26 cellular contexts compared by ENCODE assay signal in the genomic region with DNA sequence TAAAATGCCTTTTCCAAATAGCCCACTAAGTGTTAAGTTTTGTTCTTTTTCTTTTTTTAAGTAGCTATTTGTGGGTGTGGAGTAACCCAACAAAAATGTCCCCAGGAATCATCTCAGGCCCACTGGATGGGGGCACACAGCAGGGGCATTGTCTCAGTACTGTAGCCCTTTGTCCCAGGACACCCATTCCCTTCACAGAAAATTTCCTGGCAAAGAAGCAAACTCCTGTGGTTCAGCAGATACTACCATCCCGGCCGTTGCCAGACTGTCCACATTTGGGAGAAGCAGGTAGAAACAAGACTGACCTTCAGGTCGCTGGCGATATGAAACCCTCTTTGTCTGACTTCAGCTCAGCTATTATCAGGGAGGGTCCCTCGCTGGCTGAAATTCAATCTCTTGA. TPM values are rescaled to one million over a fixed set of nuclear protein-coding genes. Genes with fewer than 3 reads are reported as not detected.
DNase-seq lines count a peak whose midpoint lies in the region; ATAC-seq, FAIRE-seq and TF ChIP-seq lines count a peak whose summit lies in the region.
"Had no signal": no experiment of that assay in that cellular context is flagged by ENCODE, and none has a peak within 500 bp of the region (broad histone marks: within the 10 kb centered on the region; RNA-seq: fewer than 3 reads in every experiment).

No MANE protein-coding gene starts in this region.

- CTCF ChIA-PET in HepG2 (lab: Yijun Ruan, JAX; ENCODE audit: low intra/inter-chr PET ratio, low total read pairs) = no interaction called here
- CTCF ChIA-PET in activated CD4-positive, alpha-beta T cell treated with anti-CD3 and anti-CD28 coated beads, Interleukin-2, amount 10 ng/mL, durations not matched to agents 7 days and 5 days (lab: Charles Lee) = interaction anchor here (1.2 kb wide), 1 partner anchor 75 kb away, joined by 3 read pairs; no protein-coding TSS in a partner anchor

- peak; percentile 59 for ATAC-seq in HepG2
- ATAC-seq in right lobe of liver = no peak
- ATAC-seq: HCT116; stimulated activated naive CD8-positive, alpha-beta T cell treated with anti-CD3 and anti-CD28 coated beads, Interleukin-15, Interleukin-2, amounts not matched to agents 100 U/mL and 50 U/mL, for 24 hours had no signal

- no peak overlapping the region for H4K12ac ChIP-seq in trophoblast cell (ENCODE audit: low read depth, low read length)

- H4K20me1 ChIP-seq in HepG2 (ENCODE audit: insufficient read depth, low read length) = no peaks in the 10 kb centered on the region
- H4K20me1 ChIP-seq: BLaER1 had no signal

- no peak overlapping the region for H3K4me3 Mint-ChIP-seq in activated CD4-positive, alpha-beta T cell treated with anti-CD3 and anti-CD28 coated beads, Interleukin-2, amount 10 ng/mL, durations not matched to agents 7 days and 5 days
- H3K4me3 Mint-ChIP-seq: dendritic cell treated with granulocyte-macrophage colony-stimulating factor and Interleukin-4, amounts not matched to agents 40 ng/mL and 50 ng/mL, for 4 days; memory B cell; naive B cell had no signal

- no peak overlapping the region for H2BK5ac ChIP-seq in trophoblast cell (ENCODE audit: low read depth, low read length, poor library complexity)

- H3K36me3 ChIP-seq in HepG2 (replicated peaks in 1 of 2; ENCODE audit: control insufficient read depth in 1 of 2, insufficient read depth in 2 of 2, low read length in 2 of 2) = no peaks in the 10 kb centered on the region
- no peaks in the 10 kb centered on the region for H3K36me3 ChIP-seq in right lobe of liver
- H3K36me3 ChIP-seq in trophoblast cell (ENCODE audit: control insufficient read depth in 1 of 2, insufficient read depth in 2 of 2, low read length in 2 of 2) = no peaks in the 10 kb centered on the region
- no peaks in the 10 kb centered on the region for H3K36me3 ChIP-seq in MG63
- no peaks in the 10 kb centered on the region for H3K36me3 ChIP-seq in effector memory CD4-positive, alpha-beta T cell (ENCODE audit: control insufficient read depth, insufficient read depth, low read length)
- H3K36me3 ChIP-seq: BLaER1 had no signal

- H3K27ac ChIP-seq in HepG2 (ENCODE audit: extremely low read length, insufficient read depth, low read length) (no peak overlapping the region), right lobe of liver (no peak overlapping the region), trophoblast cell (ENCODE audit: low read depth, low read length) (no peak overlapping the region)
- H3K27ac ChIP-seq in effector memory CD4-positive, alpha-beta T cell (ENCODE audit: insufficient read depth, low read length, poor library complexity, severe bottlenecking) = no peak overlapping the region
- H3K27ac ChIP-seq: BLaER1, hepatocyte, parathyroid adenoma, skin epidermis had no signal

- H3K4me1 ChIP-seq in HepG2 (ENCODE audit: insufficient read depth, low read length) (peaks cover 36% of the 10 kb centered on the region), right lobe of liver (no peaks in the 10 kb centered on the region), trophoblast cell (ENCODE audit: control insufficient read depth in 1 of 2, insufficient read depth in 2 of 2, low read length in 2 of 2) (peaks cover 6 to 8% of the 10 kb centered on the region in 2 experiments)
- H3K4me1 ChIP-seq in effector memory CD4-positive, alpha-beta T cell (ENCODE audit: control insufficient read depth, insufficient read depth, low read length, poor library complexity, severe bottlenecking) = no peaks in the 10 kb centered on the region
- H3K4me1 ChIP-seq: BLaER1, parathyroid adenoma had no signal

- no peak overlapping the region for H3K4me3 ChIP-seq in HepG2 (replicated peaks in 1 of 3; ENCODE audit: insufficient read depth in 1 of 3, low read depth in 2 of 3, low read length in 3 of 3)
- H3K4me3 ChIP-seq in right lobe of liver = no peak overlapping the region
- H3K4me3 ChIP-seq in trophoblast cell (ENCODE audit: low read depth, low read length) = no peak overlapping the region
- H3K4me3 ChIP-seq in MG63 = no peak overlapping the region
- H3K4me3 ChIP-seq in effector memory CD4-positive, alpha-beta T cell (ENCODE audit: insufficient read depth, low read depth, low read length, poor library complexity, severe bottlenecking) = no peak overlapping the region
- H3K4me3 ChIP-seq: BLaER1, hepatocyte, skin epidermis had no signal

- no peak overlapping the region for H3K4ac ChIP-seq in trophoblast cell (ENCODE audit: low read depth, low read length)

- H3K79me2 ChIP-seq in HepG2 (ENCODE audit: insufficient read depth, low read length) (no peaks in the 10 kb centered on the region), trophoblast cell (ENCODE audit: control insufficient read depth, insufficient read depth, low read length, poor library complexity) (no peaks in the 10 kb centered on the region)
- H3K79me2 ChIP-seq: hepatocyte, parathyroid adenoma had no signal

- POLR2A ChIA-PET in HepG2 (lab: Yijun Ruan, JAX) = no interaction called here
- POLR2A ChIA-PET in activated CD4-positive, alpha-beta T cell treated with anti-CD3 and anti-CD28 coated beads, Interleukin-2, amount 10 ng/mL, durations not matched to agents 7 days and 5 days (lab: Charles Lee) = no interaction called here

- no peak overlapping the region for H3K23ac ChIP-seq in trophoblast cell (ENCODE audit: low read length)

- TF ChIP-seq CTCF in HepG2 (CRISPR knock-in tag; IDR thresholded peaks at IDR 0.05) (no peak), right lobe of liver (IDR thresholded peaks at IDR 0.05) (no peak)

- H3K27me3 ChIP-seq in HepG2 (ENCODE audit: control insufficient read depth in 1 of 2, insufficient read depth in 2 of 2, low read length in 2 of 2) = peaks cover 0 to 2% of the 10 kb centered on the region in 2 experiments; a peak in 1 of 5 replicates
- no peaks in the 10 kb centered on the region for H3K27me3 ChIP-seq in right lobe of liver
- no peaks in the 10 kb centered on the region for H3K27me3 ChIP-seq in trophoblast cell (ENCODE audit: insufficient read depth, low read length)
- peaks cover 5% of the 10 kb centered on the region; the same call in 1 of the 2 replicates for H3K27me3 ChIP-seq in MG63
- no peaks in the 10 kb centered on the region for H3K27me3 ChIP-seq in effector memory CD4-positive, alpha-beta T cell (replicated peaks; ENCODE audit: control insufficient read depth, insufficient read depth, low read length, poor library complexity, severe bottlenecking)
- H3K27me3 ChIP-seq: BLaER1, hepatocyte had no signal

- peaks cover 4% of the 10 kb centered on the region for H3K79me1 ChIP-seq in trophoblast cell (ENCODE audit: low read length)

- TF ChIP-seq POLR2A in HepG2 (IDR thresholded peaks at IDR 0.05; ENCODE audit: insufficient read depth in 1 of 2, low read depth in 2 of 2, low read length in 2 of 2) (no peak), right lobe of liver (IDR thresholded peaks at IDR 0.05) (no peak)

- no TSS peak for BruUV-seq in HepG2 (replicated peaks; lab: Mats Ljungman, UMichigan)

- H3K9me3 Mint-ChIP-seq in activated CD4-positive, alpha-beta T cell treated with anti-CD3 and anti-CD28 coated beads, Interleukin-2, amount 10 ng/mL, durations not matched to agents 7 days and 5 days = no peaks in the 10 kb centered on the region
- H3K9me3 Mint-ChIP-seq: dendritic cell treated with granulocyte-macrophage colony-stimulating factor and Interleukin-4, amounts not matched to agents 40 ng/mL and 50 ng/mL, for 4 days; memory B cell; naive B cell had no signal

- H3K9ac ChIP-seq in HepG2 (ENCODE audit: insufficient read depth, low read depth, low read length) = no peak overlapping the region
- H3K9ac ChIP-seq in trophoblast cell (ENCODE audit: low read length) = no peak overlapping the region
- H3K9ac ChIP-seq: BLaER1, parathyroid adenoma had no signal

- H4K8ac ChIP-seq in trophoblast cell (ENCODE audit: low read depth, low read length) = peak overlapping the region; percentile 19

- no peak overlapping the region for H2BK120ac ChIP-seq in trophoblast cell (ENCODE audit: insufficient read depth, low read length, poor library complexity)

- H3K14ac ChIP-seq in trophoblast cell (ENCODE audit: low read length) = no peak overlapping the region

- H2AFZ ChIP-seq in HepG2 (ENCODE audit: low read length) (peak overlapping the region; percentile 11), trophoblast cell (ENCODE audit: insufficient read depth, low read length, poor library complexity) (no peak overlapping the region)
- H2AFZ ChIP-seq: hepatocyte, parathyroid adenoma had no signal

- WGBS in HepG2 (ENCODE audit: low lambda C conversion rate) = 0% methylated on average over 5 of the region's 5 CpGs
- WGBS in right lobe of liver (ENCODE audit: insufficient coverage, low coverage, low lambda C conversion rate, missing lambda C conversion rate) = 72% methylated on average over 4 of the region's 5 CpGs
- WGBS in trophoblast cell (ENCODE audit: extremely low coverage, insufficient coverage, insufficient read length) = no CpG with 5 or more reads among the region's 5 CpGs

- in situ Hi-C loops in HepG2 (cut with HindIII; ENCODE audit: extremely low pct_ligation_motif_present, low pct_unique_long_range_greater_than_20kb) = no loop called here

- DNase-seq in HepG2 (ENCODE audit: low spot score) (peak; percentile 62), right lobe of liver (no peak), globus pallidus (ENCODE audit: low spot score) (peak; percentile 89), trophoblast cell (peak in 1 of 2 donors; percentile 24), MG63 (no peak)
- no peak for DNase-seq in activated CD4-positive, CD25-positive, alpha-beta regulatory T cell treated with anti-CD3 and anti-CD28 coated beads, Interleukin-2, amount 50 U/mL, for 72 hours
- no peak for DNase-seq in effector memory CD4-positive, alpha-beta T cell
- no peak for DNase-seq in activated CD4-positive, alpha-beta T cell treated with anti-CD3 and anti-CD28 coated beads, Interleukin-2, amount 10 ng/mL, durations not matched to agents 7 days and 5 days
- DNase-seq: activated CD4-positive, alpha-beta T cell treated with anti-CD3 and anti-CD28 coated beads for 48 hours; activated effector memory CD4-positive, alpha-beta T cell treated with Interleukin-2 at 50 U/mL for 16 hours; kidney; naive B cell; NCI-H1417; NCI-H524 treated with DMSO at 0.1 percent for 48 hours; Right ventricle myocardium superior; stimulated activated naive CD8-positive, alpha-beta T cell treated with anti-CD3 and anti-CD28 coated beads, Interleukin-15, Interleukin-2, amounts not matched to agents 100 U/mL and 50 U/mL, for 24 hours; T-helper 1 cell had no signal

- peaks cover 41% of the 10 kb centered on the region for H3K27me3 Mint-ChIP-seq in activated CD4-positive, alpha-beta T cell treated with anti-CD3 and anti-CD28 coated beads, Interleukin-2, amount 10 ng/mL, durations not matched to agents 7 days and 5 days

- no peaks in the 10 kb centered on the region for H3K36me3 Mint-ChIP-seq in activated CD4-positive, alpha-beta T cell treated with anti-CD3 and anti-CD28 coated beads, Interleukin-2, amount 10 ng/mL, durations not matched to agents 7 days and 5 days (ENCODE audit: low read depth)
- H3K36me3 Mint-ChIP-seq: memory B cell had no signal

- no peaks in the 10 kb centered on the region for H3K4me1 Mint-ChIP-seq in activated CD4-positive, alpha-beta T cell treated with anti-CD3 and anti-CD28 coated beads, Interleukin-2, amount 10 ng/mL, durations not matched to agents 7 days and 5 days
- H3K4me1 Mint-ChIP-seq: memory B cell, naive B cell had no signal

- peak overlapping the region; percentile 66 for H2BK12ac ChIP-seq in trophoblast cell (ENCODE audit: low read length)

- TF ChIP-seq EP300 in HepG2 (IDR thresholded peaks at IDR 0.05; ENCODE audit: low read depth in 2 of 2, low read length in 2 of 2) = no peak
- TF ChIP-seq EP300 in HepG2 (CRISPR knock-in tag; IDR thresholded peaks at IDR 0.05; ENCODE audit: borderline replicate concordance) = no peak

- no peak overlapping the region for H3K18ac ChIP-seq in trophoblast cell (ENCODE audit: low read length)

- intact Hi-C loops in HepG2 (cut with micrococcal nuclease; ENCODE audit: unreplicated experiment) = no loop called here
- intact Hi-C loops in right lobe of liver (cut with DNase I) = no loop called here

- no peak for TF ChIP-seq RAD21 in HepG2 (CRISPR knock-in tag; IDR thresholded peaks at IDR 0.05)

- H3K27ac Mint-ChIP-seq in activated CD4-positive, alpha-beta T cell treated with anti-CD3 and anti-CD28 coated beads, Interleukin-2, amount 10 ng/mL, durations not matched to agents 7 days and 5 days = no peak overlapping the region
- H3K27ac Mint-ChIP-seq: dendritic cell treated with granulocyte-macrophage colony-stimulating factor and Interleukin-4, amounts not matched to agents 40 ng/mL and 50 ng/mL, for 4 days; memory B cell; naive B cell had no signal

- H3K9me3 ChIP-seq in HepG2 (ENCODE audit: low read length) (no peaks in the 10 kb centered on the region), right lobe of liver (no peaks in the 10 kb centered on the region), trophoblast cell (ENCODE audit: insufficient read depth, low read depth, low read length) (no peaks in the 10 kb centered on the region), MG63 (no peaks in the 10 kb centered on the region)
- H3K9me3 ChIP-seq in effector memory CD4-positive, alpha-beta T cell (ENCODE audit: control insufficient read depth, low read length) = no peaks in the 10 kb centered on the region
- H3K9me3 ChIP-seq: BLaER1 had no signal

- peak; percentile 12 for FAIRE-seq in HepG2 (lab: Jason Lieb, UNC)
- FAIRE-seq: A204.1, endothelial cell of umbilical vein, kidney had no signal

- H2AK5ac ChIP-seq in trophoblast cell (ENCODE audit: low read length) = peak overlapping the region; percentile 69

- peak overlapping the region; percentile 24 for H4K91ac ChIP-seq in trophoblast cell (ENCODE audit: low read depth, low read length)

- peak overlapping the region; percentile 37 for H3K4me2 ChIP-seq in HepG2 (ENCODE audit: low read depth, low read length)
- no peak overlapping the region for H3K4me2 ChIP-seq in trophoblast cell (ENCODE audit: low read length)
- H3K4me2 ChIP-seq: BLaER1, hepatocyte had no signal

RNA-seq across cellular contexts. Expression of a gene that starts 23.7 kb away (rescaled TPM):
- total RNA-seq in HepG2 (2016; rRNA removed; fragmentation: Illumina TruSeq; extraction: Trizol) (31.6 and 33.7 TPM in 2 replicates), right lobe of liver (10 to 100 TPM; 41.1 to 52.0 (median 44.9) TPM)
- 13.1 and 14.5 TPM in 2 replicates for total RNA-seq in HepG2 (2016; cell fraction: cytosol; rRNA removed; fragmentation: Illumina TruSeq; extraction: Trizol; ENCODE audit: low read depth)
- 27.6 and 35.1 TPM in 2 replicates for total RNA-seq in HepG2 (2016; cell fraction: insoluble cytoplasmic fraction; rRNA removed; fragmentation: Illumina TruSeq; extraction: Trizol)
- 19.4 and 21.8 TPM in 2 replicates for total RNA-seq in HepG2 (2016; cell fraction: membrane; rRNA removed; fragmentation: Illumina TruSeq; extraction: Trizol)
- total RNA-seq in HepG2 (2016; cell fraction: nucleus; rRNA removed; fragmentation: Illumina TruSeq; extraction: Trizol) = 80.4 and 81.8 TPM in 2 replicates
- polyA plus RNA-seq in HepG2 (2011; rRNA removed) = 44.5 and 46.8 TPM in 2 replicates
- polyA plus RNA-seq in HepG2 (2011; cell fraction: cytosol; rRNA removed) = 12.5 and 17.1 TPM in 2 replicates
- 113 and 116 TPM in 2 replicates for polyA plus RNA-seq in HepG2 (2011; cell fraction: nucleus; rRNA removed)
- 96.3 and 117 TPM in 2 replicates for polyA plus RNA-seq in HepG2 (2012)
- 5.2 and 5.8 TPM in 2 replicates for polyA plus RNA-seq in HepG2 (2016; cell fraction: cytosol; fragmentation: Illumina TruSeq; extraction: Trizol; ENCODE audit: low read depth)
- polyA plus RNA-seq in HepG2 (2016; cell fraction: insoluble cytoplasmic fraction; fragmentation: Illumina TruSeq; extraction: Trizol; ENCODE audit: low read depth) = 52.3 and 57.6 TPM in 2 replicates
- polyA plus RNA-seq in HepG2 (2016; cell fraction: membrane; fragmentation: Illumina TruSeq; extraction: Trizol; ENCODE audit: low read depth) = 13.5 and 15.6 TPM in 2 replicates
- polyA plus RNA-seq in HepG2 (2016; cell fraction: nucleus; fragmentation: Illumina TruSeq; extraction: Trizol; ENCODE audit: insufficient read depth, low read depth) = 147 and 162 TPM in 2 replicates
- polyA minus RNA-seq in HepG2 (2011; rRNA and poly(A)+ RNA removed; ENCODE audit: low replicate concordance) = 27.3 and 67.7 TPM in 2 replicates
- polyA minus RNA-seq in HepG2 (2011; cell fraction: cytosol; rRNA and poly(A)+ RNA removed) = 15.2 and 21.5 TPM in 2 replicates
- 224 and 225 TPM in 2 replicates for polyA minus RNA-seq in HepG2 (2011; cell fraction: nucleus; rRNA and poly(A)+ RNA removed)
- 231 and 235 TPM in 2 replicates for polyA plus RNA-seq in trophoblast cell (2013)
- total RNA-seq in MG63 (2014; rRNA removed; shearing (Covaris generic); ENCODE audit: low replicate concordance) = 18.1 and 22.6 TPM in 2 replicates
- total RNA-seq in activated CD4-positive, alpha-beta T cell treated with anti-CD3 and anti-CD28 coated beads, Interleukin-2, amount 10 ng/mL, durations not matched to agents 7 days and 5 days = 100 to 1,000 TPM; 183 to 191 TPM

Comparison
In these comparisons a context has a peak if more than half of its experiments do, and no peak if none do; other contexts are left out.
1. DNase-seq: peak in HepG2 (single experiment) and globus pallidus (single experiment); none in right lobe of liver (0 of 3), activated CD4-positive, CD25-positive, alpha-beta regulatory T cell treated with anti-CD3 and anti-CD28 coated beads, Interleukin-2, amount 50 U/mL, for 72 hours (single experiment), MG63 (single experiment), effector memory CD4-positive, alpha-beta T cell (0 of 3) and activated CD4-positive, alpha-beta T cell treated with anti-CD3 and anti-CD28 coated beads, Interleukin-2, amount 10 ng/mL, durations not matched to agents 7 days and 5 days (single experiment).